Comparison of ENCODE assay signal across 1 cellular context in genomic region chr16:83807710-83808572, GRCh38.
TF ChIP-seq lines count a peak whose summit lies in the region.

HSBP1 (plus strand) TSS chr16:83807978; CDS start chr16:83808077, 99 bp downstream.

TF ChIP-seq in HCT116, 20 proteins besides CTCF, POLR2A, EP300 and RAD21 (continued from another document):
- TF ChIP-seq, protein P1, sequence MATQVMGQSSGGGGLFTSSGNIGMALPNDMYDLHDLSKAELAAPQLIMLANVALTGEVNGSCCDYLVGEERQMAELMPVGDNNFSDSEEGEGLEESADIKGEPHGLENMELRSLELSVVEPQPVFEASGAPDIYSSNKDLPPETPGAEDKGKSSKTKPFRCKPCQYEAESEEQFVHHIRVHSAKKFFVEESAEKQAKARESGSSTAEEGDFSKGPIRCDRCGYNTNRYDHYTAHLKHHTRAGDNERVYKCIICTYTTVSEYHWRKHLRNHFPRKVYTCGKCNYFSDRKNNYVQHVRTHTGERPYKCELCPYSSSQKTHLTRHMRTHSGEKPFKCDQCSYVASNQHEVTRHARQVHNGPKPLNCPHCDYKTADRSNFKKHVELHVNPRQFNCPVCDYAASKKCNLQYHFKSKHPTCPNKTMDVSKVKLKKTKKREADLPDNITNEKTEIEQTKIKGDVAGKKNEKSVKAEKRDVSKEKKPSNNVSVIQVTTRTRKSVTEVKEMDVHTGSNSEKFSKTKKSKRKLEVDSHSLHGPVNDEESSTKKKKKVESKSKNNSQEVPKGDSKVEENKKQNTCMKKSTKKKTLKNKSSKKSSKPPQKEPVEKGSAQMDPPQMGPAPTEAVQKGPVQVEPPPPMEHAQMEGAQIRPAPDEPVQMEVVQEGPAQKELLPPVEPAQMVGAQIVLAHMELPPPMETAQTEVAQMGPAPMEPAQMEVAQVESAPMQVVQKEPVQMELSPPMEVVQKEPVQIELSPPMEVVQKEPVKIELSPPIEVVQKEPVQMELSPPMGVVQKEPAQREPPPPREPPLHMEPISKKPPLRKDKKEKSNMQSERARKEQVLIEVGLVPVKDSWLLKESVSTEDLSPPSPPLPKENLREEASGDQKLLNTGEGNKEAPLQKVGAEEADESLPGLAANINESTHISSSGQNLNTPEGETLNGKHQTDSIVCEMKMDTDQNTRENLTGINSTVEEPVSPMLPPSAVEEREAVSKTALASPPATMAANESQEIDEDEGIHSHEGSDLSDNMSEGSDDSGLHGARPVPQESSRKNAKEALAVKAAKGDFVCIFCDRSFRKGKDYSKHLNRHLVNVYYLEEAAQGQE (IDR thresholded peaks at IDR 0.05; ENCODE audit: low read depth), result no peak
- TF ChIP-seq EZH2 (IDR thresholded peaks at IDR 0.05) (no peak), EGR1 (IDR thresholded peaks at IDR 0.05; ENCODE audit: low read depth) (no peak), SRF (IDR thresholded peaks at IDR 0.05; ENCODE audit: low read depth) (no peak), TCF7L2 (IDR thresholded peaks at IDR 0.05; ENCODE audit: borderline replicate concordance, extremely low read depth, insufficient read depth, insufficient read length) (no peak), CBX3 (IDR thresholded peaks at IDR 0.05; ENCODE audit: low read depth) (no peak), YY1 (IDR thresholded peaks at IDR 0.05; ENCODE audit: extremely low read depth, insufficient replicate concordance, low read depth, low read length) (peak; percentile 56), SP1 (IDR thresholded peaks at IDR 0.05; ENCODE audit: low read depth) (peak; percentile 7; the same call in 1 of the 2 replicates), SIN3A (IDR thresholded peaks at IDR 0.05; ENCODE audit: low read depth) (no peak), EZH2phosphoT487 (IDR thresholded peaks at IDR 0.05; ENCODE audit: borderline replicate concordance) (no peak), ZNF274 (IDR thresholded peaks at IDR 0.05; ENCODE audit: low read depth, low read length) (no peak), POLR2AphosphoS5 (IDR thresholded peaks at IDR 0.05; ENCODE audit: low read depth, low read length) (peak; percentile 92), CEBPB (IDR thresholded peaks at IDR 0.05; ENCODE audit: low read depth) (no peak), JUND (IDR thresholded peaks at IDR 0.05) (no peak)
- TF ChIP-seq, protein P2, sequence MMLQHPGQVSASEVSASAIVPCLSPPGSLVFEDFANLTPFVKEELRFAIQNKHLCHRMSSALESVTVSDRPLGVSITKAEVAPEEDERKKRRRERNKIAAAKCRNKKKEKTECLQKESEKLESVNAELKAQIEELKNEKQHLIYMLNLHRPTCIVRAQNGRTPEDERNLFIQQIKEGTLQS (IDR thresholded peaks at IDR 0.05), result no peak
